ENCODE assay signal across 12 cellular contexts in the genomic region with DNA sequence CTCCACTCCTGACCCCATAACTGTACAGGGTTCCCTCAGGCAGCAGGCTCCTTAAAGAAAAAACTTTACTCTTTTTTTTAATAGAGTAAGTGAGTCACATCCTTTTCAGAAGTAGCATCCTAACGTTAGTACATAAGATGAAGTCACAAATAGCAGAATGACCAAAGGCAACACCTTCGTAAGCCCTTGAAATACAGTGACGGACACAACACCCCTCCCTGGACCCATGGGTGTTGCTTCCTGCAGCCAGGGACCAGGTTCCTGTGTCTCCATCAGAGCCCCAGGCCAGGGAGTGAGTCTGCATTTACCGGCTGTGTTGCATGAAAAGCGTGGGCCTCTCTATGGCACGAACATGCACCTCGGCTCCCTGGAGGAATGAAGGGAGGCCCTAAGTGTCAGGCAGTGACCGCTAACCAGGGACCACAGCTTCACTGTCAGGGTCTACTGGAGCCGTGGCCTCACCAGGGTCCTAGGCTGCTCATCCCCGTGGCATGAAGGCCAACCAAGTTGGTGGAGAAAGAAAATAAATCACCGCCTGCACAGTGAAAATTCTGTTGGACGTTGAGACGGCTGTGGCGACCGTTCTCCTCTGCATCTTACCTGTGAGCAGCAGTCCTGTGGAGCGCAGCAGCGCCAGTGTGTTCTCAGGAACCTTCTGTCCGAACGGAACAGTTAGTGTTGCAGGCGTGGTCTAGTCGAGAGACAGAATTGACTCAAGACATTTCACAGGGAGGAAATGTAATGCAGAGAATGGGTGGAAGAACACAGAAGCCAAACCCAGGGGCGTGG.
"Had no signal": no experiment of that assay in that cellular context is flagged by ENCODE, and none has a peak within 500 bp of the region (broad histone marks: within the 10 kb centered on the region; RNA-seq: fewer than 3 reads in every experiment).

No MANE protein-coding gene starts in this region.

- ATAC-seq: activated CD4-positive, CD25-positive, alpha-beta regulatory T cell treated with anti-CD3 and anti-CD28 coated beads, Interleukin-2, amount 50 U/mL, for 24 hours; gastroesophageal sphincter; left ventricle myocardium superior had no signal

- H3K27ac ChIP-seq: gastroesophageal sphincter had no signal

- H3K4me3 ChIP-seq: gastroesophageal sphincter had no signal

- H3K27me3 ChIP-seq: tibial nerve had no signal

- H3K9me3 ChIP-seq: gastroesophageal sphincter, tibial nerve had no signal

- H3K36me3 ChIP-seq: gastroesophageal sphincter, tibial nerve had no signal

- H3K4me1 ChIP-seq: gastroesophageal sphincter had no signal

- FAIRE-seq: bronchial epithelial cell, kidney had no signal

- DNase-seq: activated CD4-positive, alpha-beta T cell treated with anti-CD3 and anti-CD28 coated beads, Interleukin-2, amount 50 U/mL, for 4 hours; activated gamma-delta T cell; activated naive CD8-positive, alpha-beta T cell treated with anti-CD3 and anti-CD28 coated beads for 36 hours; anterior cingulate cortex; kidney; left ventricle myocardium superior; mesenchymal stem cell; SW 1271 had no signal
